In the genomic region with DNA sequence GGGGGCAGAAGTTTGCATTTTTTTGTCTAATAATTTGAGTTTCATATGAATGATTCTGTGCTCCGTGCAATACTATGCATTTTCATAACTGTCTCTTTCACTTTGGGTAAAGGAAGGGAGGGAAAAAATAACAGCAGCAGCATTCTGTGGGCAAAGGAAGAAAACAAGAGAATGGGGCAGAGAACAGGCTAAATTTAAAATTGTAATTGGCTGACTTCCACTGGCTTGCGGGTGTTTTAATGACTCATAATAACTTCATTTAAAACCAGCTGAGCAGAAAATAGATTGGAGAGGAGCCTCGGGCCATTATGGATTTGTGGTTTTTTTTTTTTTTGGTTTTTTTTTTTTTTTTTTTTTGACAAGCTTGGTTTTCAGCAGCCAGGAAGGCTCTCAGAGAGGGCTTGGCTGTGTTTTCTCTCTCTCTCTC, we compare ENCODE assay signal across 8 cellular contexts.
DNase-seq lines count a peak whose midpoint lies in the region; ATAC-seq and TF ChIP-seq lines count a peak whose summit lies in the region.

No MANE protein-coding gene starts in this region.

- H3K9me3 ChIP-seq in BE2C = no peaks in the 10 kb centered on the region

- H3K27me3 ChIP-seq in BE2C (peaks cover 21% of the 10 kb centered on the region), dorsolateral prefrontal cortex (no peaks in the 10 kb centered on the region)

- H3K27ac ChIP-seq in dorsolateral prefrontal cortex = peak overlapping the region; percentile 92 to 100 (median 100)

- H3K4me3 Mint-ChIP-seq in naive B cell = peak overlapping the region; percentile 51 to 89 (median 78)

- peaks cover 29% of the 10 kb centered on the region for H3K4me1 ChIP-seq in BE2C

- peak overlapping the region in 5 of 6 donors; percentile 65 to 95 (median 87) for H3K27ac Mint-ChIP-seq in naive B cell

- intact Hi-C loops in dorsolateral prefrontal cortex (cut with DNase I) = no loop called here

- ATAC-seq in naive B cell (ENCODE audit: low read depth in 2 of 2) (no peak), GM19035 (IDR thresholded peaks at IDR 0.05; ENCODE audit: unreplicated experiment) (no peak), left lobe of liver (no peak), GM21526 (IDR thresholded peaks at IDR 0.05; ENCODE audit: low FRiP score, unreplicated experiment) (no peak)

- H3K27me3 Mint-ChIP-seq in naive B cell = no peaks in the 10 kb centered on the region

- peaks cover 71 to 98% (median 97%) of the 10 kb centered on the region in 3 donors for H3K4me1 Mint-ChIP-seq in naive B cell

- H3K9me3 Mint-ChIP-seq in naive B cell = no peaks in the 10 kb centered on the region

- no peak for TF ChIP-seq CTCF in BE2C (IDR thresholded peaks at IDR 0.05; ENCODE audit: low read depth, low read length)
- peak in 3 of 56 donors; percentile 6 to 17 (median 13) for TF ChIP-seq CTCF in dorsolateral prefrontal cortex (IDR thresholded peaks at IDR 0.05 in 54 of 56, conservative IDR thresholded peaks at IDR 0.05 in 2 of 56; ENCODE audit: low read depth in 1 of 56, partially characterized antibody in 56 of 56)

- H3K36me3 Mint-ChIP-seq in naive B cell = peaks cover 0 to 8% of the 10 kb centered on the region in 2 donors

- H3K4me3 ChIP-seq in BE2C (ENCODE audit: low read depth, low read length) = no peak overlapping the region
- H3K4me3 ChIP-seq in dorsolateral prefrontal cortex = peak overlapping the region in 23 of 59 donors; percentile 1 to 40 (median 26)

- no peaks in the 10 kb centered on the region for H3K36me3 ChIP-seq in BE2C

- DNase-seq in BE2C (peak; percentile 28), LHCN-M2 (ENCODE audit: low read depth) (peak; percentile 95), SIG-M5 (lab: John Stamatoyannopoulos, UW) (peak; percentile 76), dorsolateral prefrontal cortex (peak in 1 of 10 donors; percentile 64), naive B cell (no peak), left lobe of liver (ENCODE audit: low spot score) (no peak)

Comparison
In these comparisons a context has a peak if more than half of its experiments do, and no peak if none do; other contexts are left out.
1. DNase-seq: peak in BE2C (single experiment), LHCN-M2 (single experiment) and SIG-M5 (single experiment); none in naive B cell (single experiment) and left lobe of liver (single experiment).